In the genomic region with DNA sequence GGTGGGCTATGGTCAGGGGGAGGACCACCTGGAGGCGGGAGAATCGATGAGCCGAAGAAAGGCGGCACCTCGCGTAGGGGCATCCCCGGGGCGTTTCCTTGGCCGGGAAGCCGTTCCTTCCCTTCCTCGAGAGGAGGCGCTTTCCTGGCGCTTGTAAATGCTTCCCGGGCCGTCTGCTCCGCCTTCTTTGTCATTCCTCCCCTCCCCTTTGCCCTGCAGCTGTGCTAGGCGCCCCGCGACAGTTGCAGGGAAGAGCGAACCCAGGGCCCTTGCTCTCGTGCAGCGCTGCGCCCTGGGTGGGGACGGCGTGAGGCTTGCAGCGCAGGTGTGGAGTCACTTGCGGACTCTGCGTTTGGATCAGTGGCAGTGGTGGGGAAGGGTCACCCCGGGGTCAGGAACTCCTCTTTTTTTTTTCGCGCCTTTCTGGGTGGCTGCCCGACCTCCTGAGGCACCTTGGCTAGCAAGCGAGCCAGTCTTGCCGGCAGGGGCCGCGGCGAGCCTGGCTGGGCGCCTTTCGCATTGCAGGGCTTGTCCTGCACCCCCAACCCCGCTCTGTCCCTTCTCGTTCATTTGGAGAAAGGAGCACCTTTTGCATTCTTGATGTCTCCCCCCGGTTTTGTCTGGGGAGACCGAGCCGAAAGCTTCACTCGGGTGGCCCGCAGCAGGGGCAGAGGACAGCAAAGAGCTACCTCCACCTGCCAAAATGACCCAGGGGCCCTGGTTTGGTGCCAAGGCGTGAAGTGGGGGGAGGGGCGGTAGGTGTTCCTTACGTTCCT, we compare ENCODE assay signal across 8 cellular contexts. TPM values are rescaled to one million over a fixed set of nuclear protein-coding genes. Genes with fewer than 3 reads are reported as not detected.
DNase-seq lines count a peak whose midpoint lies in the region; ATAC-seq, FAIRE-seq and TF ChIP-seq lines count a peak whose summit lies in the region.

No MANE protein-coding gene starts in this region.

- H2BK20ac ChIP-seq in IMR-90 (ENCODE audit: low read depth, low read length): no peak overlapping the region

- H3K4me2 ChIP-seq in IMR-90 (ENCODE audit: low read depth, low read length) (peak overlapping the region; percentile 90), endothelial cell of umbilical vein (ENCODE audit: insufficient read depth, low read length) (peak overlapping the region; percentile 48)

- H2BK15ac ChIP-seq in IMR-90 (ENCODE audit: low read depth, low read length): no peak overlapping the region

- peak overlapping the region; percentile 94 for H2AFZ ChIP-seq in IMR-90 (replicated peaks; ENCODE audit: low read length, poor library complexity)
- peak overlapping the region; percentile 43 for H2AFZ ChIP-seq in endothelial cell of umbilical vein (ENCODE audit: low read depth, low read length)

- peak overlapping the region; percentile 35 for H2AK9ac ChIP-seq in IMR-90 (replicated peaks; ENCODE audit: low read depth, low read length, poor library complexity)

- H3K27me3 Mint-ChIP-seq in mesothelial cell of epicardium (ENCODE audit: low read depth): peaks cover 84% of the 10 kb centered on the region

- no peak overlapping the region for H4K5ac ChIP-seq in IMR-90 (ENCODE audit: low read depth, low read length)

- no peaks in the 10 kb centered on the region for H3K9me3 ChIP-seq in IMR-90 (ENCODE audit: control insufficient read depth, insufficient read depth, low read length)
- no peaks in the 10 kb centered on the region for H3K9me3 ChIP-seq in SK-N-MC (ENCODE audit: low read depth, low read length)
- no peaks in the 10 kb centered on the region for H3K9me3 ChIP-seq in endothelial cell of umbilical vein (replicated peaks; ENCODE audit: control insufficient read depth, insufficient read depth, low read length)
- H3K9me3 ChIP-seq in upper lobe of right lung: no peaks in the 10 kb centered on the region

- no peak overlapping the region; the same call in 1 of the 2 replicates for H3K23ac ChIP-seq in IMR-90 (ENCODE audit: low read depth, low read length)

- POLR2A ChIA-PET in IMR-90 (lab: Charles Lee; ENCODE audit: unreplicated experiment) (no interaction called here), endothelial cell of umbilical vein (lab: Charles Lee) (no interaction called here)

- intact Hi-C loops in IMR-90 (cut with micrococcal nuclease): loop anchor here (5.0 kb wide), 1 partner anchor 98 kb away; no protein-coding TSS in a partner anchor
- intact Hi-C loops in endothelial cell of umbilical vein (cut with micrococcal nuclease): loop anchor here (2.0 to 10.0 kb wide), 2 partner anchors 125 to 425 kb away; a partner anchor contains a TSS
- intact Hi-C loops in upper lobe of right lung (cut with DNase I): no loop called here

- H3K36me3 ChIP-seq in IMR-90 (ENCODE audit: control insufficient read depth, insufficient read depth, low read length): no peaks in the 10 kb centered on the region
- H3K36me3 ChIP-seq in SK-N-MC (ENCODE audit: insufficient read depth, low read length): no peaks in the 10 kb centered on the region
- no peaks in the 10 kb centered on the region for H3K36me3 ChIP-seq in endothelial cell of umbilical vein (ENCODE audit: control insufficient read depth in 2 of 2, extremely low read depth in 1 of 2, insufficient read depth in 2 of 2, low read length in 2 of 2)
- H3K36me3 ChIP-seq in upper lobe of right lung: no peaks in the 10 kb centered on the region

- H4K20me1 ChIP-seq in IMR-90 (ENCODE audit: insufficient read depth, low read length): no peaks in the 10 kb centered on the region
- no peaks in the 10 kb centered on the region for H4K20me1 ChIP-seq in endothelial cell of umbilical vein (replicated peaks; ENCODE audit: control insufficient read depth, extremely low read depth, insufficient read depth, low read length)

- TF ChIP-seq CTCF in IMR-90 (conservative IDR thresholded peaks at IDR 0.05; ENCODE audit: low read depth, low read length) (peak; percentile 35), endothelial cell of umbilical vein (IDR thresholded peaks at IDR 0.05; ENCODE audit: extremely low read depth in 1 of 2, insufficient read depth in 1 of 2, low read depth in 1 of 2, low read length in 2 of 2) (peak in 1 of 2 donors; percentile 5), mesothelial cell of epicardium (IDR thresholded peaks at IDR 0.05; ENCODE audit: unreplicated experiment) (no peak), upper lobe of right lung (IDR thresholded peaks at IDR 0.05) (peak; percentile 33)

- peaks cover 14% of the 10 kb centered on the region for H3K4me1 Mint-ChIP-seq in mesothelial cell of epicardium

- H3K79me1 ChIP-seq in IMR-90 (ENCODE audit: low read depth in 1 of 2, low read length in 2 of 2): peaks cover 0 to 5% of the 10 kb centered on the region in 2 experiments; a peak in 1 of 4 replicates

- no peak overlapping the region for H3K14ac ChIP-seq in IMR-90 (replicated peaks; ENCODE audit: low read depth, low read length)

- H3K36me3 Mint-ChIP-seq in mesothelial cell of epicardium: no peaks in the 10 kb centered on the region

- H3K27ac Mint-ChIP-seq in mesothelial cell of epicardium: no peak overlapping the region

- no TSS peak for BruUV-seq in IMR-90 (replicated peaks; lab: Mats Ljungman, UMichigan)
- no TSS peak for BruUV-seq in endothelial cell of umbilical vein (replicated peaks; lab: Mats Ljungman, UMichigan)

- H2BK120ac ChIP-seq in IMR-90 (ENCODE audit: low read depth, low read length): peak overlapping the region; percentile 49

- H3K4ac ChIP-seq in IMR-90 (ENCODE audit: low read depth, low read length): no peak overlapping the region

- H3K4me3 ChIP-seq in IMR-90 (ENCODE audit: insufficient read depth, low read depth, low read length) (peak overlapping the region; percentile 83), SK-N-MC (peak overlapping the region; percentile 76), endothelial cell of umbilical vein (replicated peaks in 1 of 3; ENCODE audit: insufficient read depth in 1 of 3, low read depth in 1 of 3, low read length in 3 of 3) (peak overlapping the region in 2 of 3 experiments; percentile 6 to 43), upper lobe of right lung (peak overlapping the region; percentile 79)

- no peak for FAIRE-seq in GM18507 (lab: Jason Lieb, UNC)
- FAIRE-seq in endothelial cell of umbilical vein (lab: Jason Lieb, UNC): no peak

- DNase-seq in AG08396 (ENCODE audit: low spot score): peak; percentile 92
- DNase-seq in GM18507 (ENCODE audit: extremely low spot score, insufficient read length, low read depth): peak; percentile 11
- peak; percentile 33 for DNase-seq in IMR-90
- no peak for DNase-seq in SK-N-MC (ENCODE audit: low read depth, low spot score)
- peak; percentile 7 for DNase-seq in endothelial cell of umbilical vein (ENCODE audit: low read depth, low spot score)
- DNase-seq in mesothelial cell of epicardium (ENCODE audit: low spot score in 2 of 2, unreplicated experiment in 2 of 2): peak; percentile 24 to 54
- DNase-seq in upper lobe of right lung: peak; percentile 87
- no peak for DNase-seq in NCI-H2107 (lab: John Stamatoyannopoulos, UW)

- no peak overlapping the region for H3K27ac ChIP-seq in IMR-90 (ENCODE audit: insufficient read depth, low read length)
- H3K27ac ChIP-seq in SK-N-MC: no peak overlapping the region
- H3K27ac ChIP-seq in endothelial cell of umbilical vein (ENCODE audit: insufficient read depth, low read depth, low read length): no peak overlapping the region
- peak overlapping the region; percentile 82 for H3K27ac ChIP-seq in upper lobe of right lung

- H4K91ac ChIP-seq in IMR-90 (ENCODE audit: insufficient read depth, low read depth, low read length): no peak overlapping the region

- no peak overlapping the region for H3K9ac ChIP-seq in IMR-90 (ENCODE audit: low read depth, low read length)
- no peak overlapping the region for H3K9ac ChIP-seq in SK-N-MC (ENCODE audit: insufficient read length)
- no peak overlapping the region for H3K9ac ChIP-seq in endothelial cell of umbilical vein (replicated peaks; ENCODE audit: extremely low read depth, insufficient read depth, low read length)

- H3K18ac ChIP-seq in IMR-90 (ENCODE audit: low read depth, low read length): no peak overlapping the region

- dilution Hi-C loops in IMR-90 (cut with HindIII; ENCODE audit: low sequenced_read_pairs, unreplicated experiment) (no loop called here), endothelial cell of umbilical vein (cut with MboI; ENCODE audit: extremely low pct_ligation_motif_present, low sequenced_read_pairs) (no loop called here)

- H2AK5ac ChIP-seq in IMR-90 (ENCODE audit: low read depth, low read length): no peak overlapping the region

- CTCF ChIA-PET in IMR-90 (lab: Yijun Ruan, JAX) (interaction anchor here (0.6 kb wide), 1 partner anchor 181 kb away, joined by 3 read pairs; no protein-coding TSS in a partner anchor), endothelial cell of umbilical vein (lab: Charles Lee) (interaction anchor here (1.0 to 1.6 kb wide), 3 partner anchors 11 to 498 kb away, joined by 3 to 4 read pairs (median 4); no protein-coding TSS in a partner anchor)

- no peak overlapping the region for H2BK5ac ChIP-seq in IMR-90 (ENCODE audit: low read depth, low read length, poor library complexity, severe bottlenecking)

- WGBS in IMR-90 (ENCODE audit: extremely low coverage in 2 of 2, insufficient read length in 1 of 2), 2 experiments: 4% methylated on average over 5 of the region's 49 CpGs; no CpG with 5 or more reads in 1 of the 2 experiments

- no peak overlapping the region for H4K8ac ChIP-seq in IMR-90 (ENCODE audit: low read depth in 2 of 2, low read length in 2 of 2)

- TF ChIP-seq RAD21 in IMR-90 (IDR thresholded peaks at IDR 0.05; ENCODE audit: low read length): peak; percentile 28; the same call in 1 of the 2 replicates

- peaks cover 32% of the 10 kb centered on the region for H3K27me3 ChIP-seq in IMR-90 (ENCODE audit: control insufficient read depth, insufficient read depth, low read length)
- peaks cover 21 to 50% of the 10 kb centered on the region in 2 experiments for H3K27me3 ChIP-seq in endothelial cell of umbilical vein (ENCODE audit: control insufficient read depth in 2 of 2, insufficient read depth in 2 of 2, low read length in 2 of 2)
- H3K27me3 ChIP-seq in upper lobe of right lung: no peaks in the 10 kb centered on the region

- peak overlapping the region; percentile 75 for H3K4me3 Mint-ChIP-seq in mesothelial cell of epicardium

- H3K9me3 Mint-ChIP-seq in mesothelial cell of epicardium: peaks cover 5% of the 10 kb centered on the region

- TF ChIP-seq POLR2A in IMR-90 (IDR thresholded peaks at IDR 0.05; ENCODE audit: low read depth, low read length) (no peak), endothelial cell of umbilical vein (IDR thresholded peaks at IDR 0.05; ENCODE audit: low read depth, low read length) (no peak)

- peak; percentile 44 for ATAC-seq in IMR-90 (ENCODE audit: low read depth)
- peak; percentile 81 for ATAC-seq in upper lobe of right lung

- H3K4me1 ChIP-seq in IMR-90 (ENCODE audit: control insufficient read depth, insufficient read depth, low read length) (no peaks in the 10 kb centered on the region), endothelial cell of umbilical vein (ENCODE audit: control insufficient read depth, extremely low read depth, insufficient read depth, low read length) (peaks cover 4% of the 10 kb centered on the region), upper lobe of right lung (peaks cover 9% of the 10 kb centered on the region)

- H3K79me2 ChIP-seq in endothelial cell of umbilical vein (ENCODE audit: control insufficient read depth, insufficient read depth, low read length): no peaks in the 10 kb centered on the region

- H3K9me1 ChIP-seq in IMR-90 (ENCODE audit: insufficient read depth, low read length): peaks cover 6% of the 10 kb centered on the region; the same call in 1 of the 2 replicates
- H3K9me1 ChIP-seq in endothelial cell of umbilical vein (replicated peaks; ENCODE audit: control insufficient read depth, extremely low read depth, insufficient read depth, low read length): no peaks in the 10 kb centered on the region

- in situ Hi-C loops in IMR-90 (cut with MboI; ENCODE audit: low sequenced_read_pairs): no loop called here

- H3K56ac ChIP-seq in IMR-90 (ENCODE audit: extremely low read depth, insufficient read depth, low read length): peak overlapping the region; percentile 39; the same call in 1 of the 2 replicates

RNA-seq across cellular contexts. Expression of a gene that starts 0.9 kb away (rescaled TPM):
- total RNA-seq in IMR-90 (2012; rRNA removed): 4.3 and 5.3 TPM in 2 replicates
- 2.0 and 2.9 TPM in 2 replicates for polyA plus RNA-seq in IMR-90 (2012; rRNA removed)
- 0.83 and 0.95 TPM in 2 replicates for polyA plus RNA-seq in IMR-90 (2012; cell fraction: cytosol; rRNA removed)
- polyA plus RNA-seq in IMR-90 (2012; cell fraction: nucleus; rRNA removed; ENCODE audit: low replicate concordance): 1.4 and 2.4 TPM in 2 replicates
- total RNA-seq in endothelial cell of umbilical vein: 1.5 and 2.4 TPM in 2 replicates
- 0.75 and 1.0 TPM in 2 replicates for polyA plus RNA-seq in endothelial cell of umbilical vein
- polyA plus RNA-seq in endothelial cell of umbilical vein (2011; cell fraction: cytosol; rRNA removed): 0.75 and 0.77 TPM in 2 replicates
- 0.45 and 1.0 TPM in 2 replicates for polyA plus RNA-seq in endothelial cell of umbilical vein (2011; cell fraction: nucleus; rRNA removed)
- 0.48 and 0.52 TPM in 2 replicates for polyA plus RNA-seq in endothelial cell of umbilical vein (2012)
- 1.1 and 2.9 TPM in 2 replicates for polyA minus RNA-seq in endothelial cell of umbilical vein
- not detected for polyA minus RNA-seq in endothelial cell of umbilical vein (2011; cell fraction: cytosol; rRNA and poly(A)+ RNA removed)
- 1.3 and 1.8 TPM in 2 replicates for polyA minus RNA-seq in endothelial cell of umbilical vein (2011; cell fraction: nucleus; rRNA and poly(A)+ RNA removed)
- total RNA-seq in mesothelial cell of epicardium: 2.4 to 3.1 TPM (median 2.7 TPM) in 3 replicates
- total RNA-seq in upper lobe of right lung: 47.8 TPM

Comparison
In these comparisons a context has a peak if more than half of its experiments do, and no peak if none do; other contexts are left out.
1. DNase-seq: peak in AG08396 (single experiment), GM18507 (single experiment), IMR-90 (single experiment), endothelial cell of umbilical vein (single experiment), mesothelial cell of epicardium (2 of 2) and upper lobe of right lung (single experiment); none in SK-N-MC (single experiment) and NCI-H2107 (single experiment).
2. H3K4me3 ChIP-seq: peak in every context shown above with its lines; median percentile 83 in IMR-90; 79 in upper lobe of right lung; 76 in SK-N-MC; 24 in endothelial cell of umbilical vein.